8 cellular contexts compared by ENCODE assay signal in genomic region chr2:23387221-23387550, GRCh38. TPM values are rescaled to one million over a fixed set of nuclear protein-coding genes. Genes with fewer than 3 reads are reported as not detected.
A peak's percentile ranks its signal among the peaks of the same experiment; 100 is the strongest.
DNase-seq lines count a peak whose midpoint lies in the region; ATAC-seq and TF ChIP-seq lines count a peak whose summit lies in the region.

No MANE protein-coding gene starts in this region.

- ATAC-seq in natural killer cell treated with Interleukin-12 subunit alpha and Interleukin-12 subunit beta and Interleukin-15 and Interleukin-18, amount 100 ng/mL, for 72 hours = no peak
- no peak for ATAC-seq in GM21423 (IDR thresholded peaks at IDR 0.05; ENCODE audit: unreplicated experiment)

- in situ Hi-C loops in GM13976 (cut with MboI; ENCODE audit: low sequenced_read_pairs, unreplicated experiment) = no loop called here

- H3K9me3 Mint-ChIP-seq in natural killer cell treated with Interleukin-12 subunit alpha and Interleukin-12 subunit beta and Interleukin-15 and Interleukin-18, amount 100 ng/mL, for 72 hours = no peaks in the 10 kb centered on the region

- H3K4me3 ChIP-seq in BLaER1 (peak overlapping the region; percentile 73), coronary artery (peak overlapping the region; percentile 73)

- peak overlapping the region; percentile 98 for H3K4me2 ChIP-seq in BLaER1

- no peaks in the 10 kb centered on the region for H3K9me3 ChIP-seq in BLaER1

- peak overlapping the region; percentile 49 for H3K4me3 Mint-ChIP-seq in natural killer cell treated with Interleukin-12 subunit alpha and Interleukin-12 subunit beta and Interleukin-15 and Interleukin-18, amount 100 ng/mL, for 72 hours

- H3K27me3 Mint-ChIP-seq in natural killer cell treated with Interleukin-12 subunit alpha and Interleukin-12 subunit beta and Interleukin-15 and Interleukin-18, amount 100 ng/mL, for 72 hours = peaks cover 58 to 80% of the 10 kb centered on the region in 2 donors

- no peak overlapping the region for H3K27ac ChIP-seq in BLaER1
- peak overlapping the region in 1 of 2 donors; percentile 15 for H3K27ac ChIP-seq in coronary artery

- peaks cover 6% of the 10 kb centered on the region for H3K36me3 Mint-ChIP-seq in natural killer cell treated with Interleukin-12 subunit alpha and Interleukin-12 subunit beta and Interleukin-15 and Interleukin-18, amount 100 ng/mL, for 72 hours

- peaks cover 9 to 10% of the 10 kb centered on the region in 2 donors for H3K4me1 Mint-ChIP-seq in natural killer cell treated with Interleukin-12 subunit alpha and Interleukin-12 subunit beta and Interleukin-15 and Interleukin-18, amount 100 ng/mL, for 72 hours (ENCODE audit: low read depth in 2 of 2)

- peaks cover 84% of the 10 kb centered on the region for H3K27me3 ChIP-seq in BLaER1

- no peak overlapping the region for H3K27ac Mint-ChIP-seq in natural killer cell treated with Interleukin-12 subunit alpha and Interleukin-12 subunit beta and Interleukin-15 and Interleukin-18, amount 100 ng/mL, for 72 hours

- no peak overlapping the region for H3K9ac ChIP-seq in BLaER1

- no peaks in the 10 kb centered on the region for H3K36me3 ChIP-seq in BLaER1

- H3K4me1 ChIP-seq in BLaER1 = peaks cover 19% of the 10 kb centered on the region

- DNase-seq in HuH-7 (ENCODE audit: low spot score) (peak; percentile 41), coronary artery (ENCODE audit: low spot score) (no peak), GM13976 (ENCODE audit: low spot score) (no peak), amygdala (lab: John Stamatoyannopoulos, UW) (no peak)
- no peak for DNase-seq in natural killer cell treated with Interleukin-12 subunit alpha and Interleukin-12 subunit beta and Interleukin-15 and Interleukin-18, amount 100 ng/mL, for 72 hours (ENCODE audit: low spot score)
- DNase-seq in stimulated activated CD4-positive, alpha-beta T cell treated with anti-CD3 and anti-CD28 coated beads, Interleukin-12 subunit alpha, Interleukin-12 subunit beta, amount 100 ng/mL, for 4 hours = no peak

- peaks cover 42% of the 10 kb centered on the region for H4K20me1 ChIP-seq in BLaER1

- no peak for TF ChIP-seq CTCF in coronary artery (IDR thresholded peaks at IDR 0.05)
- no peak for TF ChIP-seq CTCF in GM13976 (IDR thresholded peaks at IDR 0.05; ENCODE audit: borderline replicate concordance, control extremely low read depth, extremely low read depth, insufficient read depth, missing control alignments)

RNA-seq across cellular contexts. Expression of gene KLHL29, which starts 2.2 kb away (rescaled TPM):
- total RNA-seq in natural killer cell treated with Interleukin-12 subunit alpha and Interleukin-12 subunit beta and Interleukin-15 and Interleukin-18, amount 100 ng/mL, for 72 hours = under 1 TPM; 0.11 to 0.12 TPM
